ENCODE assay signal across 8 cellular contexts in the genomic region with DNA sequence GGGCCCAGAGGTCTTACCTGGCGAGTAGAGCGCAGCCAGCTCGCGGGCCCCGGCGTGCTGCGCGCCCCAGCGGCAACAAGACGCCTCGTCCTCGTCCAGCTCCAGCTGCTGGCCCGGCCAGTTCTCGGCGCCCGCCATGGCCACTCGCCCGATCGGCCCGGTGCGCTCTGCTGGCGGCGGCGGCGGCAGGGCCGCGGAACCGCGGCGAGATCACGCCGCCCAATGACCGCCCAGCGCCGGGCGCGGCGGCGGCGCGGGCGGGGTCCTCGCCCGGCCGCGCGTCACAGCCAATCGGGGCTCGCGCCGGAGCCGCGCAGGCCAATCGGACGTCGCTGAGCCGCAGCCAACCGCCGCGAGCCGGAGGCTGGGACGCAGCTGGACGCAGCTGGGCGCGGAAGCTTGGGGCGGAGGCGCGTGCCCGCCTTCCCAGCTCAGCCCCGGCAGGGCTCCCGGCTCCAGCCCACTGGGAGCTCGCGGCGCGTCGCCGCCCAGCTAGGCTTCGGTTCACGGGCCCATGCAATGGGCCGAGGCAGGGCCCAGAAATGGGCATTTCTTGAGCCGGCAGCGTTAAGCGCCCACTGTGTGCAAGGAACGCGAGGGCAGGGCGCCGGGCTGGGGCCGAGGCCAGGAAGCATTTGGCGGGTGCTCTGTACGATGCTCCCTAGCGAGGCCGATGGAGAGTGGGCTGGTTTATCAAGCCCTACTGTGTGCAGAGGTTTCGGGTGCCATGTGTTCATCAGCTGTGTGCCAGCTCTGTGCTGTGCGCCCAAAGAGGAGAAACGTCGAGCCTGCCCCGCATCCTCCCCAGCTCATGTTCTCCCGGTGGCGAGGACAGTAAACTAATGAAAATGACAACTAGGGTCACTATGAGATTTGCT. TPM values are rescaled to one million over a fixed set of nuclear protein-coding genes. Genes with fewer than 3 reads are reported as not detected.
A peak's percentile ranks its signal among the peaks of the same experiment; 100 is the strongest.
DNase-seq lines count a peak whose midpoint lies in the region; ATAC-seq and TF ChIP-seq lines count a peak whose summit lies in the region.

A gene (minus strand): TSS at position 224 of the 878 bp plus-strand sequence. CDS start 86 bp downstream, at position 138.

- peaks cover 15% of the 10 kb centered on the region for H3K4me1 ChIP-seq in KMS-11 (ENCODE audit: low read depth, poor library complexity, severe bottlenecking)

- H3K9ac ChIP-seq in KMS-11 = peak within 1 kb of the TSS; percentile 75

- H3K4me1 Mint-ChIP-seq in activated T-helper 17 cell treated with anti-CD3 and anti-CD28 coated beads, Interleukin-2, amount 50 U/mL, for 72 hours = peaks cover 35% of the 10 kb centered on the region
- H3K4me1 Mint-ChIP-seq in natural killer cell treated with Interleukin-12 subunit alpha and Interleukin-12 subunit beta and Interleukin-15 and Interleukin-18, amount 100 ng/mL, for 72 hours (ENCODE audit: low read depth in 2 of 2) = peaks cover 36 to 44% of the 10 kb centered on the region in 2 donors

- peak; percentile 87 for ATAC-seq in GM21723 (IDR thresholded peaks at IDR 0.05; ENCODE audit: unreplicated experiment)
- peak; percentile 99 for ATAC-seq in activated T-helper 17 cell treated with anti-CD3 and anti-CD28 coated beads, Interleukin-2, amount 50 U/mL, for 72 hours (replicated peaks)
- peak; percentile 98 to 99 for ATAC-seq in natural killer cell treated with Interleukin-12 subunit alpha and Interleukin-12 subunit beta and Interleukin-15 and Interleukin-18, amount 100 ng/mL, for 72 hours
- ATAC-seq in stimulated activated naive CD8-positive, alpha-beta T cell treated with anti-CD3 and anti-CD28 coated beads, Interleukin-15, Interleukin-2, amounts not matched to agents 100 U/mL and 50 U/mL, for 24 hours = peak; percentile 97

- no peaks in the 10 kb centered on the region for H3K27me3 Mint-ChIP-seq in activated T-helper 17 cell treated with anti-CD3 and anti-CD28 coated beads, Interleukin-2, amount 50 U/mL, for 72 hours
- no peaks in the 10 kb centered on the region for H3K27me3 Mint-ChIP-seq in natural killer cell treated with Interleukin-12 subunit alpha and Interleukin-12 subunit beta and Interleukin-15 and Interleukin-18, amount 100 ng/mL, for 72 hours

- peaks cover 18% of the 10 kb centered on the region; the same call in 1 of the 2 replicates for H3K79me2 ChIP-seq in KMS-11 (ENCODE audit: insufficient read depth, low read depth)

- no peak for TF ChIP-seq CTCF in KMS-11 (conservative IDR thresholded peaks at IDR 0.05; ENCODE audit: low read depth, low read length)
- no peak for TF ChIP-seq CTCF in RWPE1 (conservative IDR thresholded peaks at IDR 0.05; ENCODE audit: low read depth)
- TF ChIP-seq CTCF in fibroblast of mammary gland (conservative IDR thresholded peaks at IDR 0.05; ENCODE audit: control insufficient read depth, insufficient read depth, low read depth, low read length) = no peak

- POLR2A ChIA-PET in RWPE1 (lab: Yijun Ruan, JAX; ENCODE audit: low non-redundant PET) = interaction anchor here (0.5 to 3.5 kb wide), 12 partner anchors 8 to 608 kb away, joined by 3 to 25 read pairs (median 6); no protein-coding TSS in a partner anchor

- CTCF ChIA-PET in RWPE1 (lab: Yijun Ruan, JAX) = interaction anchor here (0.6 to 8.6 kb wide), 12 partner anchors 9 to 1505 kb away, joined by 3 to 126 read pairs (median 7); no protein-coding TSS in a partner anchor

- H3K36me3 Mint-ChIP-seq in activated T-helper 17 cell treated with anti-CD3 and anti-CD28 coated beads, Interleukin-2, amount 50 U/mL, for 72 hours (ENCODE audit: low read depth) = peaks cover 35% of the 10 kb centered on the region
- no peaks in the 10 kb centered on the region for H3K36me3 Mint-ChIP-seq in natural killer cell treated with Interleukin-12 subunit alpha and Interleukin-12 subunit beta and Interleukin-15 and Interleukin-18, amount 100 ng/mL, for 72 hours

- H2AFZ ChIP-seq in KMS-11 (ENCODE audit: low read depth) = peak within 1 kb of the TSS; percentile 85

- H3K27ac Mint-ChIP-seq in activated T-helper 17 cell treated with anti-CD3 and anti-CD28 coated beads, Interleukin-2, amount 50 U/mL, for 72 hours = peak within 1 kb of the TSS; percentile 97
- H3K27ac Mint-ChIP-seq in natural killer cell treated with Interleukin-12 subunit alpha and Interleukin-12 subunit beta and Interleukin-15 and Interleukin-18, amount 100 ng/mL, for 72 hours = peak within 1 kb of the TSS; percentile 76 to 92

- H3K27ac ChIP-seq in KMS-11 = no peak within 1 kb of the TSS
- peak within 1 kb of the TSS; percentile 98 for H3K27ac ChIP-seq in RWPE1

- H3K4me2 ChIP-seq in KMS-11 = peak within 1 kb of the TSS; percentile 100

- peak; percentile 82 for DNase-seq in DMS53 treated with DMSO at 0.1 percent for 48 hours (lab: John Stamatoyannopoulos, UW; ENCODE audit: unreplicated experiment)
- peak; percentile 99 for DNase-seq in RWPE1 (ENCODE audit: low spot score)
- DNase-seq in fibroblast of mammary gland (ENCODE audit: low read depth) = peak; percentile 84
- DNase-seq in natural killer cell treated with Interleukin-12 subunit alpha and Interleukin-12 subunit beta and Interleukin-15 and Interleukin-18, amount 100 ng/mL, for 72 hours (ENCODE audit: low spot score) = peak; percentile 91
- DNase-seq in stimulated activated naive CD8-positive, alpha-beta T cell treated with anti-CD3 and anti-CD28 coated beads, Interleukin-15, Interleukin-2, amounts not matched to agents 100 U/mL and 50 U/mL, for 24 hours = peak; percentile 87

- H3K9me3 Mint-ChIP-seq in activated T-helper 17 cell treated with anti-CD3 and anti-CD28 coated beads, Interleukin-2, amount 50 U/mL, for 72 hours = no peaks in the 10 kb centered on the region
- no peaks in the 10 kb centered on the region for H3K9me3 Mint-ChIP-seq in natural killer cell treated with Interleukin-12 subunit alpha and Interleukin-12 subunit beta and Interleukin-15 and Interleukin-18, amount 100 ng/mL, for 72 hours

- H3K27me3 ChIP-seq in KMS-11 (ENCODE audit: insufficient read depth, low read depth) = no peaks in the 10 kb centered on the region

- no peak within 1 kb of the TSS for H3K4me3 ChIP-seq in KMS-11 (IDR thresholded peaks at IDR 0.05; ENCODE audit: insufficient read depth, low read depth, low read length)
- peak within 1 kb of the TSS; percentile 92 for H3K4me3 ChIP-seq in fibroblast of mammary gland (ENCODE audit: control insufficient read depth, low read depth, low read length)

- no peaks in the 10 kb centered on the region for H4K20me1 ChIP-seq in KMS-11 (ENCODE audit: insufficient read depth)

- H3K4me3 Mint-ChIP-seq in activated T-helper 17 cell treated with anti-CD3 and anti-CD28 coated beads, Interleukin-2, amount 50 U/mL, for 72 hours = peak within 1 kb of the TSS; percentile 87
- peak within 1 kb of the TSS; percentile 91 for H3K4me3 Mint-ChIP-seq in natural killer cell treated with Interleukin-12 subunit alpha and Interleukin-12 subunit beta and Interleukin-15 and Interleukin-18, amount 100 ng/mL, for 72 hours

- H3K36me3 ChIP-seq in KMS-11 (ENCODE audit: insufficient read depth) = no peaks in the 10 kb centered on the region

RNA-seq across cellular contexts. Expression of the gene that starts here (rescaled TPM):
- 10 to 100 TPM; 13.1 to 22.0 TPM for total RNA-seq in activated T-helper 17 cell treated with anti-CD3 and anti-CD28 coated beads, Interleukin-2, amount 50 U/mL, for 72 hours
- total RNA-seq in natural killer cell treated with Interleukin-12 subunit alpha and Interleukin-12 subunit beta and Interleukin-15 and Interleukin-18, amount 100 ng/mL, for 72 hours = 10 to 100 TPM; 31.2 to 33.8 TPM
